1 cellular context compared by ENCODE assay signal in the genomic region with DNA sequence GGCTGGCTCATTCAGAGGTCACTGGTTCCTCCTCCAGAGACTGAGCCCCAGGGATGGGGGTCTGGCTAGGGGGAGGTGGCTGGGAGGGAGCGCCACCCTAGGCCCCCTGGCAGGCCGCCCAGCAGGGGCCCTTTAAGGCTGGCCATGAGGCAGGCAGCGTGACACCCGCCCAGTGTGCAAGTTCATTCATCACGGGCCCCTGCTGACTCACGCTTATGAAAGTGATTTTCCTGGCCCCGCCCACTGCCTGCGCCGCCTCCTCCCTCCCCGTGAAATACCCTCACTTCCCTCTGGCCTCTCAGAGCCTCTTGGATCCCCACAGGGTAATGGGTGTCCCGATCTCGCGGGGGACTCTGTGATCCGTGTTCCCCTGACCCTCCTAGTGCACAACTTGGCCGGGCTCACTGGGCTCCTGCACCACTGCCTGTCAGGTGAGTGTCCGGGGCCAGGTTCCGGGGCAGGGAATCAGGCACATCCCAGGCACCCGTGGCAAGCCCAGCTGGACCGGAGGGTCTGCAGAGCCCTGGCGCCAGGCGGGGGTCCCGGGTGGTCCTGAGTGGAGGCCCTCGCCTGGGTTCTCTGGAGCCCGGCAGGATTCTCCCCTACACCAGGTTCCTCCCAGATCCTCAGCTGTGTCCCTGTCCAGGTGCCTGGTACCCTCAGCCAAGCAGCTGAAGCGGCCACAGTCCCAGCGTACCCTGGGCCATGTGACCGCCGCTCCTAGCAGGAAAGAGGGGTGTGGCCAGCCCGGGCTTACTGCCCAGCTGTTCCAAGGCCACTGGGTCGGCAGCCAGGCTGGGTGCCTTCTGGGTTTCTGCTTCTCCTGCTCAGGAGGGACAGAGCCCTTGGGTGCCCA.
A peak's percentile ranks its signal among the peaks of the same experiment; 100 is the strongest.
TF ChIP-seq lines count a peak whose summit lies in the region.

A gene with protein sequence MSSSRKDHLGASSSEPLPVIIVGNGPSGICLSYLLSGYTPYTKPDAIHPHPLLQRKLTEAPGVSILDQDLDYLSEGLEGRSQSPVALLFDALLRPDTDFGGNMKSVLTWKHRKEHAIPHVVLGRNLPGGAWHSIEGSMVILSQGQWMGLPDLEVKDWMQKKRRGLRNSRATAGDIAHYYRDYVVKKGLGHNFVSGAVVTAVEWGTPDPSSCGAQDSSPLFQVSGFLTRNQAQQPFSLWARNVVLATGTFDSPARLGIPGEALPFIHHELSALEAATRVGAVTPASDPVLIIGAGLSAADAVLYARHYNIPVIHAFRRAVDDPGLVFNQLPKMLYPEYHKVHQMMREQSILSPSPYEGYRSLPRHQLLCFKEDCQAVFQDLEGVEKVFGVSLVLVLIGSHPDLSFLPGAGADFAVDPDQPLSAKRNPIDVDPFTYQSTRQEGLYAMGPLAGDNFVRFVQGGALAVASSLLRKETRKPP (plus strand): TSS at position 301 of the 856 bp plus-strand sequence. CDS start 4,432 bp downstream, outside the sequence.

TF ChIP-seq in SK-N-SH, 30 proteins besides CTCF, POLR2A, EP300 and RAD21 (continued from another document):
- TF ChIP-seq, protein P1, sequence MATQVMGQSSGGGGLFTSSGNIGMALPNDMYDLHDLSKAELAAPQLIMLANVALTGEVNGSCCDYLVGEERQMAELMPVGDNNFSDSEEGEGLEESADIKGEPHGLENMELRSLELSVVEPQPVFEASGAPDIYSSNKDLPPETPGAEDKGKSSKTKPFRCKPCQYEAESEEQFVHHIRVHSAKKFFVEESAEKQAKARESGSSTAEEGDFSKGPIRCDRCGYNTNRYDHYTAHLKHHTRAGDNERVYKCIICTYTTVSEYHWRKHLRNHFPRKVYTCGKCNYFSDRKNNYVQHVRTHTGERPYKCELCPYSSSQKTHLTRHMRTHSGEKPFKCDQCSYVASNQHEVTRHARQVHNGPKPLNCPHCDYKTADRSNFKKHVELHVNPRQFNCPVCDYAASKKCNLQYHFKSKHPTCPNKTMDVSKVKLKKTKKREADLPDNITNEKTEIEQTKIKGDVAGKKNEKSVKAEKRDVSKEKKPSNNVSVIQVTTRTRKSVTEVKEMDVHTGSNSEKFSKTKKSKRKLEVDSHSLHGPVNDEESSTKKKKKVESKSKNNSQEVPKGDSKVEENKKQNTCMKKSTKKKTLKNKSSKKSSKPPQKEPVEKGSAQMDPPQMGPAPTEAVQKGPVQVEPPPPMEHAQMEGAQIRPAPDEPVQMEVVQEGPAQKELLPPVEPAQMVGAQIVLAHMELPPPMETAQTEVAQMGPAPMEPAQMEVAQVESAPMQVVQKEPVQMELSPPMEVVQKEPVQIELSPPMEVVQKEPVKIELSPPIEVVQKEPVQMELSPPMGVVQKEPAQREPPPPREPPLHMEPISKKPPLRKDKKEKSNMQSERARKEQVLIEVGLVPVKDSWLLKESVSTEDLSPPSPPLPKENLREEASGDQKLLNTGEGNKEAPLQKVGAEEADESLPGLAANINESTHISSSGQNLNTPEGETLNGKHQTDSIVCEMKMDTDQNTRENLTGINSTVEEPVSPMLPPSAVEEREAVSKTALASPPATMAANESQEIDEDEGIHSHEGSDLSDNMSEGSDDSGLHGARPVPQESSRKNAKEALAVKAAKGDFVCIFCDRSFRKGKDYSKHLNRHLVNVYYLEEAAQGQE (IDR thresholded peaks at IDR 0.05; ENCODE audit: low read depth, low read length), result no peak
- TF ChIP-seq, protein P2, sequence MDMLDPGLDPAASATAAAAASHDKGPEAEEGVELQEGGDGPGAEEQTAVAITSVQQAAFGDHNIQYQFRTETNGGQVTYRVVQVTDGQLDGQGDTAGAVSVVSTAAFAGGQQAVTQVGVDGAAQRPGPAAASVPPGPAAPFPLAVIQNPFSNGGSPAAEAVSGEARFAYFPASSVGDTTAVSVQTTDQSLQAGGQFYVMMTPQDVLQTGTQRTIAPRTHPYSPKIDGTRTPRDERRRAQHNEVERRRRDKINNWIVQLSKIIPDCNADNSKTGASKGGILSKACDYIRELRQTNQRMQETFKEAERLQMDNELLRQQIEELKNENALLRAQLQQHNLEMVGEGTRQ (IDR thresholded peaks at IDR 0.05; ENCODE audit: borderline replicate concordance, low read depth, low read length), result peak; percentile 40; the same call in 1 of the 2 replicates
- TF ChIP-seq NRF1 (IDR thresholded peaks at IDR 0.05; ENCODE audit: low read depth, low read length) (0 out of 2 replicates have a peak, but pooled peaks have one; percentile 24), TAF1 (IDR thresholded peaks at IDR 0.05; ENCODE audit: borderline replicate concordance, low read depth, low read length) (no peak), NFIC (IDR thresholded peaks at IDR 0.05; ENCODE audit: borderline replicate concordance) (peak; percentile 89), MEF2A (IDR thresholded peaks at IDR 0.05; ENCODE audit: borderline replicate concordance, low read depth) (no peak), YY1 (IDR thresholded peaks at IDR 0.05; ENCODE audit: low read depth) (no peak), TCF12 (IDR thresholded peaks at IDR 0.05) (no peak), FOSL2 (IDR thresholded peaks at IDR 0.05; ENCODE audit: borderline replicate concordance, low read depth) (peak; percentile 76; the same call in 1 of the 2 replicates), MXI1 (IDR thresholded peaks at IDR 0.05; ENCODE audit: low read depth, low read length) (peak; percentile 76), GATA2 (CRISPR knock-in tag; IDR thresholded peaks at IDR 0.05) (no peak), ELF1 (IDR thresholded peaks at IDR 0.05) (no peak), SIN3A (IDR thresholded peaks at IDR 0.05; ENCODE audit: borderline replicate concordance, low read depth, low read length) (0 out of 2 replicates have a peak, but pooled peaks have one; percentile 38), RXRA (IDR thresholded peaks at IDR 0.05; ENCODE audit: borderline replicate concordance, low read depth) (no peak), EZH2phosphoT487 (IDR thresholded peaks at IDR 0.05; ENCODE audit: borderline replicate concordance, low read depth) (no peak), JUND (IDR thresholded peaks at IDR 0.05) (peak; percentile 28; the same call in 1 of the 2 replicates), GABPA (IDR thresholded peaks at IDR 0.05; ENCODE audit: low read depth) (no peak), TEAD4 (IDR thresholded peaks at IDR 0.05; ENCODE audit: borderline replicate concordance, insufficient read depth) (no peak), RFX5 (IDR thresholded peaks at IDR 0.05; ENCODE audit: low read length) (no peak), RCOR1 (IDR thresholded peaks at IDR 0.05; ENCODE audit: low read length) (no peak), FOXM1 (IDR thresholded peaks at IDR 0.05; ENCODE audit: low read depth) (no peak)
- TF ChIP-seq, protein P3, sequence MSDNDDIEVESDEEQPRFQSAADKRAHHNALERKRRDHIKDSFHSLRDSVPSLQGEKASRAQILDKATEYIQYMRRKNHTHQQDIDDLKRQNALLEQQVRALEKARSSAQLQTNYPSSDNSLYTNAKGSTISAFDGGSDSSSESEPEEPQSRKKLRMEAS (IDR thresholded peaks at IDR 0.05; ENCODE audit: low read depth), result peak; percentile 94
- TF ChIP-seq, protein P4, sequence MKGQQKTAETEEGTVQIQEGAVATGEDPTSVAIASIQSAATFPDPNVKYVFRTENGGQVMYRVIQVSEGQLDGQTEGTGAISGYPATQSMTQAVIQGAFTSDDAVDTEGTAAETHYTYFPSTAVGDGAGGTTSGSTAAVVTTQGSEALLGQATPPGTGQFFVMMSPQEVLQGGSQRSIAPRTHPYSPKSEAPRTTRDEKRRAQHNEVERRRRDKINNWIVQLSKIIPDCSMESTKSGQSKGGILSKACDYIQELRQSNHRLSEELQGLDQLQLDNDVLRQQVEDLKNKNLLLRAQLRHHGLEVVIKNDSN (IDR thresholded peaks at IDR 0.05; ENCODE audit: borderline replicate concordance, low read depth), result peak; percentile 85
- TF ChIP-seq, protein P5, sequence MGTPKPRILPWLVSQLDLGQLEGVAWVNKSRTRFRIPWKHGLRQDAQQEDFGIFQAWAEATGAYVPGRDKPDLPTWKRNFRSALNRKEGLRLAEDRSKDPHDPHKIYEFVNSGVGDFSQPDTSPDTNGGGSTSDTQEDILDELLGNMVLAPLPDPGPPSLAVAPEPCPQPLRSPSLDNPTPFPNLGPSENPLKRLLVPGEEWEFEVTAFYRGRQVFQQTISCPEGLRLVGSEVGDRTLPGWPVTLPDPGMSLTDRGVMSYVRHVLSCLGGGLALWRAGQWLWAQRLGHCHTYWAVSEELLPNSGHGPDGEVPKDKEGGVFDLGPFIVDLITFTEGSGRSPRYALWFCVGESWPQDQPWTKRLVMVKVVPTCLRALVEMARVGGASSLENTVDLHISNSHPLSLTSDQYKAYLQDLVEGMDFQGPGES (IDR thresholded peaks at IDR 0.05; ENCODE audit: low read depth, low read length), result no peak
- TF ChIP-seq, protein P6, sequence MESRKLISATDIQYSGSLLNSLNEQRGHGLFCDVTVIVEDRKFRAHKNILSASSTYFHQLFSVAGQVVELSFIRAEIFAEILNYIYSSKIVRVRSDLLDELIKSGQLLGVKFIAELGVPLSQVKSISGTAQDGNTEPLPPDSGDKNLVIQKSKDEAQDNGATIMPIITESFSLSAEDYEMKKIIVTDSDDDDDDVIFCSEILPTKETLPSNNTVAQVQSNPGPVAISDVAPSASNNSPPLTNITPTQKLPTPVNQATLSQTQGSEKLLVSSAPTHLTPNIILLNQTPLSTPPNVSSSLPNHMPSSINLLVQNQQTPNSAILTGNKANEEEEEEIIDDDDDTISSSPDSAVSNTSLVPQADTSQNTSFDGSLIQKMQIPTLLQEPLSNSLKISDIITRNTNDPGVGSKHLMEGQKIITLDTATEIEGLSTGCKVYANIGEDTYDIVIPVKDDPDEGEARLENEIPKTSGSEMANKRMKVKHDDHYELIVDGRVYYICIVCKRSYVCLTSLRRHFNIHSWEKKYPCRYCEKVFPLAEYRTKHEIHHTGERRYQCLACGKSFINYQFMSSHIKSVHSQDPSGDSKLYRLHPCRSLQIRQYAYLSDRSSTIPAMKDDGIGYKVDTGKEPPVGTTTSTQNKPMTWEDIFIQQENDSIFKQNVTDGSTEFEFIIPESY (IDR thresholded peaks at IDR 0.05; ENCODE audit: borderline replicate concordance, low read depth), result no peak
- TF ChIP-seq, protein P7, sequence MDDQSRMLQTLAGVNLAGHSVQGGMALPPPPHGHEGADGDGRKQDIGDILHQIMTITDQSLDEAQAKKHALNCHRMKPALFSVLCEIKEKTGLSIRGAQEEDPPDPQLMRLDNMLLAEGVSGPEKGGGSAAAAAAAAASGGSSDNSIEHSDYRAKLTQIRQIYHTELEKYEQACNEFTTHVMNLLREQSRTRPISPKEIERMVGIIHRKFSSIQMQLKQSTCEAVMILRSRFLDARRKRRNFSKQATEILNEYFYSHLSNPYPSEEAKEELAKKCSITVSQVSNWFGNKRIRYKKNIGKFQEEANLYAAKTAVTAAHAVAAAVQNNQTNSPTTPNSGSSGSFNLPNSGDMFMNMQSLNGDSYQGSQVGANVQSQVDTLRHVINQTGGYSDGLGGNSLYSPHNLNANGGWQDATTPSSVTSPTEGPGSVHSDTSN (IDR thresholded peaks at IDR 0.05), result peak; percentile 76
TF ChIP-seq in SK-N-SH: peak in this region for 11.
